In genomic region chr15:70917955-70918354, GRCh38 we compare ENCODE assay signal across 24 cellular contexts.
"Had no signal": no experiment of that assay in that cellular context is flagged by ENCODE, and none has a peak within 500 bp of the region (broad histone marks: within the 10 kb centered on the region; RNA-seq: fewer than 3 reads in every experiment).

No MANE protein-coding gene starts in this region.

- H3K36me3 ChIP-seq: colonic mucosa, esophagus squamous epithelium, gastrocnemius medialis, left lung had no signal

- H3K27ac ChIP-seq: colonic mucosa, epithelial cell of prostate, esophagus squamous epithelium, gastrocnemius medialis, heart left ventricle, hepatocyte, left lung had no signal

- H3K27ac Mint-ChIP-seq: dendritic cell treated with granulocyte-macrophage colony-stimulating factor and Interleukin-4, amounts not matched to agents 40 ng/mL and 50 ng/mL, for 4 days; effector memory CD8-positive, alpha-beta T cell; endodermal cell; memory B cell had no signal

- H3K9me3 ChIP-seq: colonic mucosa, esophagus squamous epithelium, gastrocnemius medialis had no signal

- H3K27me3 ChIP-seq: colonic mucosa, esophagus squamous epithelium, gastrocnemius medialis, heart left ventricle, hepatocyte, left lung had no signal

- H3K4me2 ChIP-seq: hepatocyte had no signal

- DNase-seq: cerebellar nuclear complex; colonic mucosa; cortex of kidney; effector CD8-positive, alpha-beta T cell; effector memory CD8-positive, alpha-beta T cell; erythroblast; esophagus squamous epithelium; foreskin fibroblast; foreskin melanocyte; gastrocnemius medialis; heart left ventricle; hypothalamus; left cardiac atrium; left lung; mammary epithelial cell; midbrain; naive B cell had no signal

- H3K4me1 Mint-ChIP-seq: endodermal cell, memory B cell, naive B cell had no signal

- H3K4me1 ChIP-seq: colonic mucosa, esophagus squamous epithelium, gastrocnemius medialis, left lung had no signal

- H3K4me3 ChIP-seq: colonic mucosa, esophagus squamous epithelium, gastrocnemius medialis, heart left ventricle, hepatocyte, left lung, lung had no signal

- ATAC-seq: effector memory CD8-positive, alpha-beta T cell; esophagus mucosa; gastrocnemius medialis; heart left ventricle; left cardiac atrium; left lung had no signal

- H2AFZ ChIP-seq: hepatocyte had no signal

- H3K4me3 Mint-ChIP-seq: dendritic cell treated with granulocyte-macrophage colony-stimulating factor and Interleukin-4, amounts not matched to agents 40 ng/mL and 50 ng/mL, for 4 days; effector memory CD8-positive, alpha-beta T cell; endodermal cell; memory B cell; naive B cell had no signal
